In genomic region chr12:125134576-125134975, GRCh38 we compare ENCODE assay signal across 37 cellular contexts. TPM values are rescaled to one million over a fixed set of nuclear protein-coding genes. Genes with fewer than 3 reads are reported as not detected.
"Had no signal": no experiment of that assay in that cellular context is flagged by ENCODE, and none has a peak within 500 bp of the region (broad histone marks: within the 10 kb centered on the region; RNA-seq: fewer than 3 reads in every experiment).

No MANE protein-coding gene starts in this region.

- FAIRE-seq: TTC549 had no signal

- DNase-seq: activated B cell treated with CpG ODN at 0.5 μM for 24 hours; activated CD4-positive, alpha-beta memory T cell treated with anti-CD3 and anti-CD28 coated beads for 36 hours; activated CD4-positive, alpha-beta T cell treated with anti-CD3 and anti-CD28 coated beads for 4 hours; activated CD4-positive, alpha-beta T cell treated with anti-CD3 and anti-CD28 coated beads, Interleukin-2, amount 10 ng/mL, durations not matched to agents 24 days and 14 days; activated CD4-positive, alpha-beta T cell treated with anti-CD3 and anti-CD28 coated beads, Interleukin-2, amount 50 U/mL, for 1 hour; activated CD4-positive, alpha-beta T cell treated with anti-CD3 and anti-CD28 coated beads, Interleukin-2, amount 50 U/mL, for 4 hours; activated CD4-positive, CD25-positive, alpha-beta regulatory T cell treated with anti-CD3 and anti-CD28 coated beads, Interleukin-2, amount 50 U/mL, for 72 hours; activated CD8-positive, alpha-beta memory T cell treated with anti-CD3 and anti-CD28 coated beads, Interleukin-2, amount 50 U/mL, for 4 hours; activated CD8-positive, alpha-beta T cell treated with anti-CD3 and anti-CD28 coated beads for 36 hours; activated effector memory CD4-positive, alpha-beta T cell treated with Interleukin-2 at 50 U/mL for 16 hours; activated gamma-delta T cell; activated naive CD4-positive, alpha-beta T cell treated with anti-CD3 and anti-CD28 coated beads, Interleukin-2, amount 10 ng/mL, durations not matched to agents 7 days and 5 days; activated naive CD4-positive, alpha-beta T cell treated with Interleukin-2 at 50 U/mL for 16 hours; activated naive CD8-positive, alpha-beta T cell treated with anti-CD3 and anti-CD28 coated beads, Interleukin-2, amount 10 ng/mL, durations not matched to agents 7 days and 5 days; activated naive CD8-positive, alpha-beta T cell treated with anti-CD3 and anti-CD28 coated beads, Interleukin-2, amount 50 U/mL, for 24 hours; activated T-cell treated with anti-CD3 and anti-CD28 coated beads for 4 hours; activated T-cell treated with anti-CD3 and anti-CD28 coated beads, Interleukin-2, amount 50 U/mL, for 1 hour; activated T-cell treated with anti-CD3 and anti-CD28 coated beads, Interleukin-2, amount 50 U/mL, for 4 hours; activated T-cell treated with anti-CD3 and anti-CD28 coated beads, Interleukin-2, amount 50 U/mL, for 72 hours; amygdala; anterior cingulate cortex; brain microvascular endothelial cell; central memory CD4-positive, alpha-beta T cell; T-helper 1 cell; T-helper 2 cell; T-helper 9 cell had no signal

- H3K4me3 Mint-ChIP-seq: activated B cell treated with CpG ODN at 0.5 μM for 24 hours; activated CD4-positive, alpha-beta memory T cell treated with anti-CD3 and anti-CD28 coated beads for 36 hours; activated CD4-positive, alpha-beta T cell treated with anti-CD3 and anti-CD28 coated beads, Interleukin-2, amount 10 ng/mL, durations not matched to agents 24 days and 14 days; activated CD8-positive, alpha-beta T cell treated with anti-CD3 and anti-CD28 coated beads for 36 hours; activated naive CD4-positive, alpha-beta T cell treated with anti-CD3 and anti-CD28 coated beads, Interleukin-2, amount 10 ng/mL, durations not matched to agents 7 days and 5 days; activated naive CD4-positive, alpha-beta T cell treated with anti-CD3 and anti-CD28 coated beads, Interleukin-2, amount 50 U/mL, for 24 hours; activated naive CD8-positive, alpha-beta T cell; activated naive CD8-positive, alpha-beta T cell treated with anti-CD3 and anti-CD28 coated beads, Interleukin-2, amount 10 ng/mL, durations not matched to agents 7 days and 5 days; activated naive CD8-positive, alpha-beta T cell treated with anti-CD3 and anti-CD28 coated beads, Interleukin-2, amount 50 U/mL, for 24 hours; activated T-cell treated with anti-CD3 and anti-CD28 coated beads, Interleukin-2, amount 50 U/mL, for 4 hours; activated T-cell treated with anti-CD3 and anti-CD28 coated beads, Interleukin-2, amount 50 U/mL, for 72 hours; activated T-helper 1 cell treated with anti-CD3 and anti-CD28 coated beads, Interleukin-12 subunit alpha, Interleukin-12 subunit beta, Interleukin-2, Interleukin-4 antibody, amounts not matched to agents 30 ng/mL and 10 ng/mL and 1 ng/mL, durations not matched to agents 14 hours and 24 hours and 36 hours; activated T-helper 17 cell treated with anti-CD3 and anti-CD28 coated beads, Interleukin-2, amount 50 U/mL, for 72 hours; T-helper 1 cell treated with Interleukin-12 subunit alpha and Interleukin-12 subunit beta and Interleukin-4 antibody, amounts not matched to agents 30 μg/mL and 1 μg/mL, for 36 hours; T-helper 2 cell treated with Interferon-gamma antibody and Interleukin-4, amounts not matched to agents 5 μg/mL and 100 μg/mL, for 36 hours had no signal

- H3K4me3 ChIP-seq: ascending aorta, breast epithelium had no signal

- H3K4me1 ChIP-seq: ascending aorta, breast epithelium had no signal

- H3K4me1 Mint-ChIP-seq: activated B cell treated with CpG ODN at 0.5 μM for 24 hours; activated CD4-positive, alpha-beta T cell treated with anti-CD3 and anti-CD28 coated beads, Interleukin-2, amount 10 ng/mL, durations not matched to agents 24 days and 14 days; activated naive CD4-positive, alpha-beta T cell treated with anti-CD3 and anti-CD28 coated beads, Interleukin-2, amount 10 ng/mL, durations not matched to agents 7 days and 5 days; activated naive CD4-positive, alpha-beta T cell treated with anti-CD3 and anti-CD28 coated beads, Interleukin-2, amount 50 U/mL, for 24 hours; activated naive CD8-positive, alpha-beta T cell treated with anti-CD3 and anti-CD28 coated beads, Interleukin-2, amount 10 ng/mL, durations not matched to agents 7 days and 5 days; activated naive CD8-positive, alpha-beta T cell treated with anti-CD3 and anti-CD28 coated beads, Interleukin-2, amount 50 U/mL, for 24 hours; activated T-helper 17 cell treated with anti-CD3 and anti-CD28 coated beads, Interleukin-2, amount 50 U/mL, for 72 hours had no signal

- H3K27me3 ChIP-seq: ascending aorta, brain microvascular endothelial cell, breast epithelium had no signal

- H3K9me3 Mint-ChIP-seq: activated B cell treated with CpG ODN at 0.5 μM for 24 hours; activated CD4-positive, alpha-beta memory T cell treated with anti-CD3 and anti-CD28 coated beads for 36 hours; activated CD4-positive, alpha-beta T cell treated with anti-CD3 and anti-CD28 coated beads, Interleukin-2, amount 10 ng/mL, durations not matched to agents 24 days and 14 days; activated CD8-positive, alpha-beta T cell treated with anti-CD3 and anti-CD28 coated beads for 36 hours; activated naive CD4-positive, alpha-beta T cell treated with anti-CD3 and anti-CD28 coated beads, Interleukin-2, amount 10 ng/mL, durations not matched to agents 7 days and 5 days; activated naive CD4-positive, alpha-beta T cell treated with anti-CD3 and anti-CD28 coated beads, Interleukin-2, amount 50 U/mL, for 24 hours; activated naive CD8-positive, alpha-beta T cell treated with anti-CD3 and anti-CD28 coated beads, Interleukin-2, amount 10 ng/mL, durations not matched to agents 7 days and 5 days; activated naive CD8-positive, alpha-beta T cell treated with anti-CD3 and anti-CD28 coated beads, Interleukin-2, amount 50 U/mL, for 24 hours; activated T-cell treated with anti-CD3 and anti-CD28 coated beads, Interleukin-2, amount 50 U/mL, for 4 hours; activated T-cell treated with anti-CD3 and anti-CD28 coated beads, Interleukin-2, amount 50 U/mL, for 72 hours; activated T-helper 1 cell treated with anti-CD3 and anti-CD28 coated beads, Interleukin-12 subunit alpha, Interleukin-12 subunit beta, Interleukin-2, Interleukin-4 antibody, amounts not matched to agents 30 ng/mL and 10 ng/mL and 1 ng/mL, durations not matched to agents 14 hours and 24 hours and 36 hours; activated T-helper 17 cell treated with anti-CD3 and anti-CD28 coated beads, Interleukin-2, amount 50 U/mL, for 72 hours; T-helper 1 cell treated with Interleukin-12 subunit alpha and Interleukin-12 subunit beta and Interleukin-4 antibody, amounts not matched to agents 30 μg/mL and 1 μg/mL, for 36 hours; T-helper 2 cell treated with Interferon-gamma antibody and Interleukin-4, amounts not matched to agents 5 μg/mL and 100 μg/mL, for 36 hours had no signal

- H3K27ac Mint-ChIP-seq: activated B cell treated with CpG ODN at 0.5 μM for 24 hours; activated CD4-positive, alpha-beta memory T cell treated with anti-CD3 and anti-CD28 coated beads for 36 hours; activated CD4-positive, alpha-beta T cell treated with anti-CD3 and anti-CD28 coated beads, Interleukin-2, amount 10 ng/mL, durations not matched to agents 24 days and 14 days; activated CD8-positive, alpha-beta T cell treated with anti-CD3 and anti-CD28 coated beads for 36 hours; activated naive CD4-positive, alpha-beta T cell treated with anti-CD3 and anti-CD28 coated beads, Interleukin-2, amount 10 ng/mL, durations not matched to agents 7 days and 5 days; activated naive CD8-positive, alpha-beta T cell; activated naive CD8-positive, alpha-beta T cell treated with anti-CD3 and anti-CD28 coated beads, Interleukin-2, amount 10 ng/mL, durations not matched to agents 7 days and 5 days; activated naive CD8-positive, alpha-beta T cell treated with anti-CD3 and anti-CD28 coated beads, Interleukin-2, amount 50 U/mL, for 24 hours; activated T-cell treated with anti-CD3 and anti-CD28 coated beads, Interleukin-2, amount 50 U/mL, for 72 hours; activated T-helper 1 cell treated with anti-CD3 and anti-CD28 coated beads, Interleukin-12 subunit alpha, Interleukin-12 subunit beta, Interleukin-2, Interleukin-4 antibody, amounts not matched to agents 30 ng/mL and 10 ng/mL and 1 ng/mL, durations not matched to agents 14 hours and 24 hours and 36 hours; activated T-helper 17 cell treated with anti-CD3 and anti-CD28 coated beads, Interleukin-2, amount 50 U/mL, for 72 hours; T-helper 1 cell treated with Interleukin-12 subunit alpha and Interleukin-12 subunit beta and Interleukin-4 antibody, amounts not matched to agents 30 μg/mL and 1 μg/mL, for 36 hours; T-helper 2 cell treated with Interferon-gamma antibody and Interleukin-4, amounts not matched to agents 5 μg/mL and 100 μg/mL, for 36 hours had no signal

- H3K27me3 Mint-ChIP-seq: activated B cell treated with CpG ODN at 0.5 μM for 24 hours; activated CD4-positive, alpha-beta memory T cell treated with anti-CD3 and anti-CD28 coated beads for 36 hours; activated CD4-positive, alpha-beta T cell treated with anti-CD3 and anti-CD28 coated beads, Interleukin-2, amount 10 ng/mL, durations not matched to agents 24 days and 14 days; activated CD8-positive, alpha-beta T cell treated with anti-CD3 and anti-CD28 coated beads for 36 hours; activated naive CD4-positive, alpha-beta T cell treated with anti-CD3 and anti-CD28 coated beads, Interleukin-2, amount 10 ng/mL, durations not matched to agents 7 days and 5 days; activated naive CD4-positive, alpha-beta T cell treated with anti-CD3 and anti-CD28 coated beads, Interleukin-2, amount 50 U/mL, for 24 hours; activated naive CD8-positive, alpha-beta T cell; activated naive CD8-positive, alpha-beta T cell treated with anti-CD3 and anti-CD28 coated beads, Interleukin-2, amount 10 ng/mL, durations not matched to agents 7 days and 5 days; activated naive CD8-positive, alpha-beta T cell treated with anti-CD3 and anti-CD28 coated beads, Interleukin-2, amount 50 U/mL, for 24 hours; activated T-helper 17 cell treated with anti-CD3 and anti-CD28 coated beads, Interleukin-2, amount 50 U/mL, for 72 hours had no signal

- H3K36me3 Mint-ChIP-seq: activated naive CD4-positive, alpha-beta T cell treated with anti-CD3 and anti-CD28 coated beads, Interleukin-2, amount 10 ng/mL, durations not matched to agents 7 days and 5 days had no signal

- H3K27ac ChIP-seq: ascending aorta, brain microvascular endothelial cell, breast epithelium, VCaP had no signal

- H3K9me3 ChIP-seq: ascending aorta, breast epithelium had no signal

- H3K36me3 ChIP-seq: breast epithelium had no signal

RNA-seq across cellular contexts. Expression of gene TMEM132B, which starts 51.6 kb away (rescaled TPM):
- total RNA-seq: activated B cell treated with CpG ODN at 0.5 μM for 24 hours; activated CD4-positive, alpha-beta memory T cell treated with anti-CD3 and anti-CD28 coated beads for 36 hours; activated CD4-positive, alpha-beta T cell treated with anti-CD3 and anti-CD28 coated beads, Interleukin-2, amount 10 ng/mL, durations not matched to agents 24 days and 14 days; activated CD8-positive, alpha-beta memory T cell treated with anti-CD3 and anti-CD28 coated beads for 36 hours; activated CD8-positive, alpha-beta T cell treated with anti-CD3 and anti-CD28 coated beads for 36 hours; activated naive CD8-positive, alpha-beta T cell treated with anti-CD3 and anti-CD28 coated beads, Interleukin-2, amount 10 ng/mL, durations not matched to agents 7 days and 5 days; activated T-cell treated with anti-CD3 and anti-CD28 coated beads, Interleukin-2, amount 50 U/mL, for 72 hours; activated T-helper 1 cell treated with anti-CD3 and anti-CD28 coated beads, Interleukin-12 subunit alpha, Interleukin-12 subunit beta, Interleukin-2, Interleukin-4 antibody, amounts not matched to agents 30 ng/mL and 10 ng/mL and 1 ng/mL, durations not matched to agents 14 hours and 24 hours and 36 hours; activated T-helper 17 cell treated with anti-CD3 and anti-CD28 coated beads, Interleukin-2, amount 50 U/mL, for 72 hours had no signal
